1 cellular context compared by ENCODE assay signal in the genomic region with DNA sequence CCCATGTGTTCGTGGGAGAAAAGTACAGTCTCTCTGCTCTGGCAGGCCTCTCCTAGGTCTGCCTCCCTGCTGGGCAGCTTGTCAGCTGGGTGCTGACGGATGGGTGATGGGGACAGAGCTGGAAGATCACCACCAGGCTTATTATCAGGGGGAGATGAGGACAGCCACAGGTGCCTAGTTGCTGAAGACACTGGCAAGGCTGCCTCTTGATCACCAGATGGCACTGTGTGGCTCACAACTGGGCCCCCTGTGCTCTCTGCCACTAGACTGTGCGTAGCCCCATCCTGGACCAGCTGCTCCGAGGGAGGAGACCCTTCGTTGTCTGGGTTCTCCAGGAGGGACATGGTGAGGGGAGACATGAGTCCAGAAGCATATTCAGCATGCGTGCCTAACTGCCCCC.
TF ChIP-seq lines count a peak whose summit lies in the region.

No MANE protein-coding gene starts in this region.

TF ChIP-seq in WTC11, 78 proteins besides CTCF, POLR2A, EP300 and RAD21 (continued from another document):
- TF ChIP-seq, protein P1, sequence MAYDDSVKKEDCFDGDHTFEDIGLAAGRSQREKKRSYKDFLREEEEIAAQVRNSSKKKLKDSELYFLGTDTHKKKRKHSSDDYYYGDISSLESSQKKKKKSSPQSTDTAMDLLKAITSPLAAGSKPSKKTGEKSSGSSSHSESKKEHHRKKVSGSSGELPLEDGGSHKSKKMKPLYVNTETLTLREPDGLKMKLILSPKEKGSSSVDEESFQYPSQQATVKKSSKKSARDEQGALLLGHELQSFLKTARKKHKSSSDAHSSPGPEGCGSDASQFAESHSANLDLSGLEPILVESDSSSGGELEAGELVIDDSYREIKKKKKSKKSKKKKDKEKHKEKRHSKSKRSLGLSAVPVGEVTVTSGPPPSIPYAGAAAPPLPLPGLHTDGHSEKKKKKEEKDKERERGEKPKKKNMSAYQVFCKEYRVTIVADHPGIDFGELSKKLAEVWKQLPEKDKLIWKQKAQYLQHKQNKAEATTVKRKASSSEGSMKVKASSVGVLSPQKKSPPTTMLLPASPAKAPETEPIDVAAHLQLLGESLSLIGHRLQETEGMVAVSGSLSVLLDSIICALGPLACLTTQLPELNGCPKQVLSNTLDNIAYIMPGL (CRISPR knock-in tag; IDR thresholded peaks at IDR 0.05), result no peak
